16 cellular contexts compared by ENCODE assay signal in genomic region chr12:8953773-8954402, GRCh38.
DNase-seq lines count a peak whose midpoint lies in the region; ATAC-seq lines count a peak whose summit lies in the region.
"Had no signal": no experiment of that assay in that cellular context is flagged by ENCODE, and none has a peak within 500 bp of the region (broad histone marks: within the 10 kb centered on the region; RNA-seq: fewer than 3 reads in every experiment).

No MANE protein-coding gene starts in this region.

- peaks cover 5% of the 10 kb centered on the region for H3K9me3 Mint-ChIP-seq in stimulated activated effector memory CD8-positive, alpha-beta T cell treated with anti-CD3 and anti-CD28 coated beads, Interleukin-12 subunit alpha, Interleukin-12 subunit beta, amount 100 ng/mL, for 72 hours

- peaks cover 50% of the 10 kb centered on the region for H3K4me1 Mint-ChIP-seq in stimulated activated effector memory CD8-positive, alpha-beta T cell treated with anti-CD3 and anti-CD28 coated beads, Interleukin-12 subunit alpha, Interleukin-12 subunit beta, amount 100 ng/mL, for 72 hours

- H3K36me3 Mint-ChIP-seq in stimulated activated effector memory CD8-positive, alpha-beta T cell treated with anti-CD3 and anti-CD28 coated beads, Interleukin-12 subunit alpha, Interleukin-12 subunit beta, amount 100 ng/mL, for 72 hours, result peaks cover 14% of the 10 kb centered on the region

- ATAC-seq in activated CD4-positive, CD25-positive, alpha-beta regulatory T cell treated with anti-CD3 and anti-CD28 coated beads, Interleukin-2, amount 50 U/mL, for 24 hours, result no peak
- ATAC-seq in stimulated activated effector memory CD8-positive, alpha-beta T cell treated with anti-CD3 and anti-CD28 coated beads, Interleukin-12 subunit alpha, Interleukin-12 subunit beta, amount 100 ng/mL, for 72 hours, result no peak
- no peak for ATAC-seq in HG02973 (IDR thresholded peaks at IDR 0.05; ENCODE audit: unreplicated experiment)
- ATAC-seq: left ventricle myocardium superior had no signal

- DNase-seq in activated CD4-positive, CD25-positive, alpha-beta regulatory T cell treated with anti-CD3 and anti-CD28 coated beads, Interleukin-2, amount 50 U/mL, for 16 hours (ENCODE audit: low read depth, low spot score), result peak; percentile 6
- DNase-seq in activated T-cell treated with anti-CD3 and anti-CD28 coated beads for 24 hours (ENCODE audit: low read depth) (peak; percentile 33), NCI-H82 treated with DMSO at 0.1 percent for 48 hours (lab: John Stamatoyannopoulos, UW; ENCODE audit: unreplicated experiment) (no peak), NK-92 (lab: John Stamatoyannopoulos, UW; ENCODE audit: unreplicated experiment) (no peak)
- DNase-seq in central memory CD4-positive, alpha-beta T cell, result peak; percentile 92
- no peak for DNase-seq in stimulated activated effector memory CD8-positive, alpha-beta T cell treated with anti-CD3 and anti-CD28 coated beads, Interleukin-12 subunit alpha, Interleukin-12 subunit beta, amount 100 ng/mL, for 72 hours (ENCODE audit: low spot score in 2 of 2)
- DNase-seq: 8988T, amygdala, colonic mucosa, hypothalamus, left ventricle myocardium superior, naive B cell, NCI-H146, NCI-H524 treated with DMSO at 0.1 percent for 48 hours had no signal

- peak overlapping the region; percentile 94 for H3K4me3 Mint-ChIP-seq in stimulated activated effector memory CD8-positive, alpha-beta T cell treated with anti-CD3 and anti-CD28 coated beads, Interleukin-12 subunit alpha, Interleukin-12 subunit beta, amount 100 ng/mL, for 72 hours

- peak overlapping the region; percentile 89 for H3K27ac Mint-ChIP-seq in stimulated activated effector memory CD8-positive, alpha-beta T cell treated with anti-CD3 and anti-CD28 coated beads, Interleukin-12 subunit alpha, Interleukin-12 subunit beta, amount 100 ng/mL, for 72 hours

Comparison
In these comparisons a context has a peak if more than half of its experiments do, and no peak if none do; other contexts are left out.
1. DNase-seq: peak in activated CD4-positive, CD25-positive, alpha-beta regulatory T cell treated with anti-CD3 and anti-CD28 coated beads, Interleukin-2, amount 50 U/mL, for 16 hours (single experiment), activated T-cell treated with anti-CD3 and anti-CD28 coated beads for 24 hours (single experiment) and central memory CD4-positive, alpha-beta T cell (single experiment); none in stimulated activated effector memory CD8-positive, alpha-beta T cell treated with anti-CD3 and anti-CD28 coated beads, Interleukin-12 subunit alpha, Interleukin-12 subunit beta, amount 100 ng/mL, for 72 hours (0 of 2), NCI-H82 treated with DMSO at 0.1 percent for 48 hours (single experiment) and NK-92 (single experiment).